Comparison of ENCODE assay signal across 16 cellular contexts in genomic region chr12:59972941-59973340, GRCh38.
DNase-seq lines count a peak whose midpoint lies in the region; ATAC-seq and TF ChIP-seq lines count a peak whose summit lies in the region.
"Had no signal": no experiment of that assay in that cellular context is flagged by ENCODE, and none has a peak within 500 bp of the region (broad histone marks: within the 10 kb centered on the region; RNA-seq: fewer than 3 reads in every experiment).

No MANE protein-coding gene starts in this region.

- H2AFZ ChIP-seq in H9 (ENCODE audit: low read length): no peak overlapping the region

- POLR2A ChIA-PET in A673 (lab: Charles Lee; ENCODE audit: low non-redundant PET): no interaction called here

- no peak overlapping the region for H4K5ac ChIP-seq in H9 (ENCODE audit: insufficient read length, low read depth, low read length)

- no peak overlapping the region for H3K9ac ChIP-seq in H9 (ENCODE audit: extremely low read depth, insufficient read length, low read length)
- H3K9ac ChIP-seq: BLaER1 treated with 17β-estradiol and CSF1 and Interleukin-3, amounts not matched to agents 10 nM and 100 nM had no signal

- no peak overlapping the region for H3K18ac ChIP-seq in H9 (ENCODE audit: insufficient read length, low read depth, low read length)

- no peak overlapping the region for H4K8ac ChIP-seq in H9 (replicated peaks; ENCODE audit: insufficient read length, low read depth, low read length)

- no peaks in the 10 kb centered on the region for H4K20me1 ChIP-seq in H9 (ENCODE audit: control insufficient read depth, insufficient read depth, insufficient read length)
- H4K20me1 ChIP-seq: BLaER1 treated with 17β-estradiol and CSF1 and Interleukin-3, amounts not matched to agents 10 nM and 100 nM had no signal

- H3K4me2 ChIP-seq in H9 (ENCODE audit: insufficient read depth, insufficient read length, low read length): no peak overlapping the region
- H3K4me2 ChIP-seq: BLaER1 treated with 17β-estradiol and CSF1 and Interleukin-3, amounts not matched to agents 10 nM and 100 nM had no signal

- H3K4ac ChIP-seq in H9 (ENCODE audit: low read depth, low read length): no peak overlapping the region

- H3K27me3 Mint-ChIP-seq in H9 (ENCODE audit: low read depth): no peaks in the 10 kb centered on the region
- H3K27me3 Mint-ChIP-seq: activated T-cell treated with anti-CD3 and anti-CD28 coated beads, Interleukin-2, amount 50 U/mL, for 24 hours had no signal

- DNase-seq in A673 (ENCODE audit: low spot score) (peak; percentile 9), HCEC 1CT (peak; percentile 79), SW480 (ENCODE audit: low spot score) (peak; percentile 22), fibroblast of the aortic adventitia (ENCODE audit: low read depth) (peak; percentile 79), mucosa of gallbladder (ENCODE audit: low spot score) (no peak), H9 (no peak)
- DNase-seq: activated T-cell treated with anti-CD3 and anti-CD28 coated beads, Interleukin-2, amount 50 U/mL, for 24 hours; left colon; ovary; Peyer's patch; stimulated activated CD4-positive, alpha-beta T cell treated with anti-CD3 and anti-CD28 coated beads, Interleukin-2, amount 100 ng/mL, for 48 hours had no signal

- no peaks in the 10 kb centered on the region for H3K79me2 ChIP-seq in H9 (ENCODE audit: insufficient read depth, low read length)

- H3K4me3 ChIP-seq in A673 (ENCODE audit: low read depth, low read length, poor library complexity, severe bottlenecking) (no peak overlapping the region), fibroblast of the aortic adventitia (ENCODE audit: low read depth, low read length) (no peak overlapping the region)
- H3K4me3 ChIP-seq: ascending aorta; BLaER1 treated with 17β-estradiol and CSF1 and Interleukin-3, amounts not matched to agents 10 nM and 100 nM; esophagus muscularis mucosa; ovary; Peyer's patch had no signal

- H2BK15ac ChIP-seq in H9 (ENCODE audit: low read depth, low read length): no peak overlapping the region

- H3K4me1 ChIP-seq in A673 (ENCODE audit: insufficient read depth, low read length, poor library complexity, severe bottlenecking) (no peaks in the 10 kb centered on the region), H9 (ENCODE audit: insufficient read depth, low read length) (no peaks in the 10 kb centered on the region)
- H3K4me1 ChIP-seq: ascending aorta, esophagus muscularis mucosa, Peyer's patch had no signal

- H2BK20ac ChIP-seq in H9 (ENCODE audit: low read depth, low read length, poor library complexity, severe bottlenecking): no peak overlapping the region

- WGBS in H9 (ENCODE audit: extremely low coverage, insufficient read length, low lambda C conversion rate): no CpG with 5 or more reads among the region's 4 CpGs

- H2BK120ac ChIP-seq in H9 (ENCODE audit: low read depth, low read length, poor library complexity, severe bottlenecking): no peak overlapping the region

- H3K9me3 ChIP-seq in A673 (ENCODE audit: low read depth, low read length, poor library complexity, severe bottlenecking): no peaks in the 10 kb centered on the region
- H3K9me3 ChIP-seq in H9 (ENCODE audit: control insufficient read depth, low read depth, low read length): no peaks in the 10 kb centered on the region
- H3K9me3 ChIP-seq: ascending aorta; BLaER1 treated with 17β-estradiol and CSF1 and Interleukin-3, amounts not matched to agents 10 nM and 100 nM; esophagus muscularis mucosa; ovary; Peyer's patch had no signal

- no peaks in the 10 kb centered on the region for H3K79me1 ChIP-seq in H9 (ENCODE audit: insufficient read depth, low read depth, low read length, poor library complexity, severe bottlenecking)

- H2BK12ac ChIP-seq in H9 (ENCODE audit: insufficient read length, low read depth, low read length): no peak overlapping the region

- no peak for ATAC-seq in GM18873 (IDR thresholded peaks at IDR 0.05; ENCODE audit: low FRiP score, unreplicated experiment)
- no peak for ATAC-seq in GM18868 (IDR thresholded peaks at IDR 0.05; ENCODE audit: unreplicated experiment)
- ATAC-seq: left colon had no signal

- no peak overlapping the region for H3K27ac ChIP-seq in A673 (ENCODE audit: low read depth, low read length, poor library complexity, severe bottlenecking)
- no peak overlapping the region for H3K27ac ChIP-seq in H9 (ENCODE audit: insufficient read length, low read depth, low read length)
- H3K27ac ChIP-seq: ascending aorta; BLaER1 treated with 17β-estradiol and CSF1 and Interleukin-3, amounts not matched to agents 10 nM and 100 nM; esophagus muscularis mucosa; ovary; Peyer's patch had no signal

- H3K14ac ChIP-seq in H9 (ENCODE audit: insufficient read depth, low read length): no peak overlapping the region

- H2BK5ac ChIP-seq in H9 (ENCODE audit: insufficient read length, low read length): no peak overlapping the region

- H3K27ac Mint-ChIP-seq in H9: no peak overlapping the region
- H3K27ac Mint-ChIP-seq: activated T-cell treated with anti-CD3 and anti-CD28 coated beads, Interleukin-2, amount 50 U/mL, for 24 hours had no signal

- peaks cover 3 to 6% of the 10 kb centered on the region in 2 experiments; a peak in 1 of 4 replicates for H3K4me1 Mint-ChIP-seq in H9

- peaks cover 0 to 3% of the 10 kb centered on the region in 2 experiments; a peak in 1 of 5 replicates for H3K9me3 Mint-ChIP-seq in H9
- H3K9me3 Mint-ChIP-seq: activated T-cell treated with anti-CD3 and anti-CD28 coated beads, Interleukin-2, amount 50 U/mL, for 24 hours had no signal

- TF ChIP-seq CTCF in A673 (conservative IDR thresholded peaks at IDR 0.05; ENCODE audit: low read depth, low read length): no peak
- no peak for TF ChIP-seq CTCF in fibroblast of the aortic adventitia (IDR thresholded peaks at IDR 0.05; ENCODE audit: insufficient read depth, low read length)
- no peak for TF ChIP-seq CTCF in H9 (conservative IDR thresholded peaks at IDR 0.05)

- BruUV-seq in A673 (replicated peaks; lab: Mats Ljungman, UMichigan): no TSS peak

- H3K56ac ChIP-seq in H9 (ENCODE audit: insufficient read length, low read depth, low read length): no peak overlapping the region

- H2AK5ac ChIP-seq in H9 (ENCODE audit: insufficient read length, low read length): no peak overlapping the region

- no peaks in the 10 kb centered on the region for H3K27me3 ChIP-seq in A673 (replicated peaks; ENCODE audit: insufficient read depth, low read depth, low read length, poor library complexity)
- no peaks in the 10 kb centered on the region for H3K27me3 ChIP-seq in H9 (ENCODE audit: insufficient read depth, low read length)
- H3K27me3 ChIP-seq: ascending aorta; BLaER1 treated with 17β-estradiol and CSF1 and Interleukin-3, amounts not matched to agents 10 nM and 100 nM; esophagus muscularis mucosa; ovary; Peyer's patch had no signal

- H3K36me3 Mint-ChIP-seq in H9 (ENCODE audit: insufficient read depth in 1 of 3, low read depth in 3 of 3): peaks cover 0 to 6% (median 0%) of the 10 kb centered on the region in 3 experiments; a peak in 1 of 7 replicates

- no peaks in the 10 kb centered on the region for H3K23me2 ChIP-seq in H9 (ENCODE audit: insufficient read length, low read depth, low read length, poor library complexity, severe bottlenecking)

- CTCF ChIA-PET in A673 (lab: Charles Lee): no interaction called here

- H3K23ac ChIP-seq in H9 (ENCODE audit: insufficient read length, low read depth, low read length): no peak overlapping the region

- no peak overlapping the region for H4K91ac ChIP-seq in H9 (ENCODE audit: insufficient read length, low read depth, low read length)

- no peak overlapping the region for H3T11ph ChIP-seq in H9 (ENCODE audit: low read length)

- intact Hi-C loops in A673 (cut with micrococcal nuclease; ENCODE audit: unreplicated experiment): no loop called here

- H3K4me3 Mint-ChIP-seq in H9: no peak overlapping the region
- H3K4me3 Mint-ChIP-seq: activated T-cell treated with anti-CD3 and anti-CD28 coated beads, Interleukin-2, amount 50 U/mL, for 24 hours had no signal

- H3K36me3 ChIP-seq in A673 (ENCODE audit: insufficient read depth, low read length, poor library complexity, severe bottlenecking): no peaks in the 10 kb centered on the region
- H3K36me3 ChIP-seq: ascending aorta; BLaER1 treated with 17β-estradiol and CSF1 and Interleukin-3, amounts not matched to agents 10 nM and 100 nM; esophagus muscularis mucosa; ovary; Peyer's patch had no signal

Comparison
In these comparisons a context has a peak if more than half of its experiments do, and no peak if none do; other contexts are left out.
1. DNase-seq: peak in A673 (single experiment), HCEC 1CT (single experiment), SW480 (single experiment) and fibroblast of the aortic adventitia (single experiment); none in mucosa of gallbladder (single experiment) and H9 (single experiment).